Comparison of ENCODE assay signal across 2 cellular contexts in the genomic region with DNA sequence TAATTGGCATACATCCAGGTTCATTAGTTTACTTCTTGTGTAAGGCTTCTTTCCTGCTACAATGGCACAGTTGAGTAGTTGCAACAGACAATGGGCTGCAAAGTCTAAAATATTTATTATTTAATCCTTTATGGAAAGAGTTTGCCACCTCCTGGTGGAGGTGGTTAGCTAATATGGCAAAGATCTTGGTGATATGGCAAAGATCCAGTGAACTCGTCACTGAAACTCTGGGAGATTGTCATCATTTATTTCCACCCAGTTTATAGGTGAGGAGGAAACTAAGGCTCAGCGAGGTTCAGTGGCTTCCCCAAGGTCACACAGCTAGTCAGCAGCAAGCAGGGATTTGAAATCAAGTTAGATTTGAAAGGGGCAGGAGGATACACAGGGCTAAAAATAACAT.
TF ChIP-seq lines count a peak whose summit lies in the region.

No MANE protein-coding gene starts in this region.

TF ChIP-seq in GM23338, 12 proteins besides CTCF, POLR2A, EP300 and RAD21 (continues in another document):
- no peak for TF ChIP-seq EZH2phosphoT487 (IDR thresholded peaks at IDR 0.05; ENCODE audit: unreplicated experiment)
- TF ChIP-seq, protein P1, sequence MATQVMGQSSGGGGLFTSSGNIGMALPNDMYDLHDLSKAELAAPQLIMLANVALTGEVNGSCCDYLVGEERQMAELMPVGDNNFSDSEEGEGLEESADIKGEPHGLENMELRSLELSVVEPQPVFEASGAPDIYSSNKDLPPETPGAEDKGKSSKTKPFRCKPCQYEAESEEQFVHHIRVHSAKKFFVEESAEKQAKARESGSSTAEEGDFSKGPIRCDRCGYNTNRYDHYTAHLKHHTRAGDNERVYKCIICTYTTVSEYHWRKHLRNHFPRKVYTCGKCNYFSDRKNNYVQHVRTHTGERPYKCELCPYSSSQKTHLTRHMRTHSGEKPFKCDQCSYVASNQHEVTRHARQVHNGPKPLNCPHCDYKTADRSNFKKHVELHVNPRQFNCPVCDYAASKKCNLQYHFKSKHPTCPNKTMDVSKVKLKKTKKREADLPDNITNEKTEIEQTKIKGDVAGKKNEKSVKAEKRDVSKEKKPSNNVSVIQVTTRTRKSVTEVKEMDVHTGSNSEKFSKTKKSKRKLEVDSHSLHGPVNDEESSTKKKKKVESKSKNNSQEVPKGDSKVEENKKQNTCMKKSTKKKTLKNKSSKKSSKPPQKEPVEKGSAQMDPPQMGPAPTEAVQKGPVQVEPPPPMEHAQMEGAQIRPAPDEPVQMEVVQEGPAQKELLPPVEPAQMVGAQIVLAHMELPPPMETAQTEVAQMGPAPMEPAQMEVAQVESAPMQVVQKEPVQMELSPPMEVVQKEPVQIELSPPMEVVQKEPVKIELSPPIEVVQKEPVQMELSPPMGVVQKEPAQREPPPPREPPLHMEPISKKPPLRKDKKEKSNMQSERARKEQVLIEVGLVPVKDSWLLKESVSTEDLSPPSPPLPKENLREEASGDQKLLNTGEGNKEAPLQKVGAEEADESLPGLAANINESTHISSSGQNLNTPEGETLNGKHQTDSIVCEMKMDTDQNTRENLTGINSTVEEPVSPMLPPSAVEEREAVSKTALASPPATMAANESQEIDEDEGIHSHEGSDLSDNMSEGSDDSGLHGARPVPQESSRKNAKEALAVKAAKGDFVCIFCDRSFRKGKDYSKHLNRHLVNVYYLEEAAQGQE (IDR thresholded peaks at IDR 0.05; ENCODE audit: unreplicated experiment) = no peak
- TF ChIP-seq, protein P2, sequence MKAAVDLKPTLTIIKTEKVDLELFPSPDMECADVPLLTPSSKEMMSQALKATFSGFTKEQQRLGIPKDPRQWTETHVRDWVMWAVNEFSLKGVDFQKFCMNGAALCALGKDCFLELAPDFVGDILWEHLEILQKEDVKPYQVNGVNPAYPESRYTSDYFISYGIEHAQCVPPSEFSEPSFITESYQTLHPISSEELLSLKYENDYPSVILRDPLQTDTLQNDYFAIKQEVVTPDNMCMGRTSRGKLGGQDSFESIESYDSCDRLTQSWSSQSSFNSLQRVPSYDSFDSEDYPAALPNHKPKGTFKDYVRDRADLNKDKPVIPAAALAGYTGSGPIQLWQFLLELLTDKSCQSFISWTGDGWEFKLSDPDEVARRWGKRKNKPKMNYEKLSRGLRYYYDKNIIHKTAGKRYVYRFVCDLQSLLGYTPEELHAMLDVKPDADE (IDR thresholded peaks at IDR 0.05) = no peak
- no peak for TF ChIP-seq CREB1 (CRISPR knock-in tag; IDR thresholded peaks at IDR 0.05; ENCODE audit: low read depth)
- TF ChIP-seq ZNF331 (CRISPR knock-in tag; IDR thresholded peaks at IDR 0.05; ENCODE audit: low read depth) = no peak
- TF ChIP-seq NANOG (IDR thresholded peaks at IDR 0.05; ENCODE audit: borderline replicate concordance) = no peak
- no peak for TF ChIP-seq EZH2 (IDR thresholded peaks at IDR 0.05; ENCODE audit: low read depth, unreplicated experiment)
- TF ChIP-seq STAT1 (IDR thresholded peaks at IDR 0.05; ENCODE audit: unreplicated experiment) = no peak
- no peak for TF ChIP-seq JUNB (IDR thresholded peaks at IDR 0.05; ENCODE audit: unreplicated experiment)
- TF ChIP-seq, protein P3, sequence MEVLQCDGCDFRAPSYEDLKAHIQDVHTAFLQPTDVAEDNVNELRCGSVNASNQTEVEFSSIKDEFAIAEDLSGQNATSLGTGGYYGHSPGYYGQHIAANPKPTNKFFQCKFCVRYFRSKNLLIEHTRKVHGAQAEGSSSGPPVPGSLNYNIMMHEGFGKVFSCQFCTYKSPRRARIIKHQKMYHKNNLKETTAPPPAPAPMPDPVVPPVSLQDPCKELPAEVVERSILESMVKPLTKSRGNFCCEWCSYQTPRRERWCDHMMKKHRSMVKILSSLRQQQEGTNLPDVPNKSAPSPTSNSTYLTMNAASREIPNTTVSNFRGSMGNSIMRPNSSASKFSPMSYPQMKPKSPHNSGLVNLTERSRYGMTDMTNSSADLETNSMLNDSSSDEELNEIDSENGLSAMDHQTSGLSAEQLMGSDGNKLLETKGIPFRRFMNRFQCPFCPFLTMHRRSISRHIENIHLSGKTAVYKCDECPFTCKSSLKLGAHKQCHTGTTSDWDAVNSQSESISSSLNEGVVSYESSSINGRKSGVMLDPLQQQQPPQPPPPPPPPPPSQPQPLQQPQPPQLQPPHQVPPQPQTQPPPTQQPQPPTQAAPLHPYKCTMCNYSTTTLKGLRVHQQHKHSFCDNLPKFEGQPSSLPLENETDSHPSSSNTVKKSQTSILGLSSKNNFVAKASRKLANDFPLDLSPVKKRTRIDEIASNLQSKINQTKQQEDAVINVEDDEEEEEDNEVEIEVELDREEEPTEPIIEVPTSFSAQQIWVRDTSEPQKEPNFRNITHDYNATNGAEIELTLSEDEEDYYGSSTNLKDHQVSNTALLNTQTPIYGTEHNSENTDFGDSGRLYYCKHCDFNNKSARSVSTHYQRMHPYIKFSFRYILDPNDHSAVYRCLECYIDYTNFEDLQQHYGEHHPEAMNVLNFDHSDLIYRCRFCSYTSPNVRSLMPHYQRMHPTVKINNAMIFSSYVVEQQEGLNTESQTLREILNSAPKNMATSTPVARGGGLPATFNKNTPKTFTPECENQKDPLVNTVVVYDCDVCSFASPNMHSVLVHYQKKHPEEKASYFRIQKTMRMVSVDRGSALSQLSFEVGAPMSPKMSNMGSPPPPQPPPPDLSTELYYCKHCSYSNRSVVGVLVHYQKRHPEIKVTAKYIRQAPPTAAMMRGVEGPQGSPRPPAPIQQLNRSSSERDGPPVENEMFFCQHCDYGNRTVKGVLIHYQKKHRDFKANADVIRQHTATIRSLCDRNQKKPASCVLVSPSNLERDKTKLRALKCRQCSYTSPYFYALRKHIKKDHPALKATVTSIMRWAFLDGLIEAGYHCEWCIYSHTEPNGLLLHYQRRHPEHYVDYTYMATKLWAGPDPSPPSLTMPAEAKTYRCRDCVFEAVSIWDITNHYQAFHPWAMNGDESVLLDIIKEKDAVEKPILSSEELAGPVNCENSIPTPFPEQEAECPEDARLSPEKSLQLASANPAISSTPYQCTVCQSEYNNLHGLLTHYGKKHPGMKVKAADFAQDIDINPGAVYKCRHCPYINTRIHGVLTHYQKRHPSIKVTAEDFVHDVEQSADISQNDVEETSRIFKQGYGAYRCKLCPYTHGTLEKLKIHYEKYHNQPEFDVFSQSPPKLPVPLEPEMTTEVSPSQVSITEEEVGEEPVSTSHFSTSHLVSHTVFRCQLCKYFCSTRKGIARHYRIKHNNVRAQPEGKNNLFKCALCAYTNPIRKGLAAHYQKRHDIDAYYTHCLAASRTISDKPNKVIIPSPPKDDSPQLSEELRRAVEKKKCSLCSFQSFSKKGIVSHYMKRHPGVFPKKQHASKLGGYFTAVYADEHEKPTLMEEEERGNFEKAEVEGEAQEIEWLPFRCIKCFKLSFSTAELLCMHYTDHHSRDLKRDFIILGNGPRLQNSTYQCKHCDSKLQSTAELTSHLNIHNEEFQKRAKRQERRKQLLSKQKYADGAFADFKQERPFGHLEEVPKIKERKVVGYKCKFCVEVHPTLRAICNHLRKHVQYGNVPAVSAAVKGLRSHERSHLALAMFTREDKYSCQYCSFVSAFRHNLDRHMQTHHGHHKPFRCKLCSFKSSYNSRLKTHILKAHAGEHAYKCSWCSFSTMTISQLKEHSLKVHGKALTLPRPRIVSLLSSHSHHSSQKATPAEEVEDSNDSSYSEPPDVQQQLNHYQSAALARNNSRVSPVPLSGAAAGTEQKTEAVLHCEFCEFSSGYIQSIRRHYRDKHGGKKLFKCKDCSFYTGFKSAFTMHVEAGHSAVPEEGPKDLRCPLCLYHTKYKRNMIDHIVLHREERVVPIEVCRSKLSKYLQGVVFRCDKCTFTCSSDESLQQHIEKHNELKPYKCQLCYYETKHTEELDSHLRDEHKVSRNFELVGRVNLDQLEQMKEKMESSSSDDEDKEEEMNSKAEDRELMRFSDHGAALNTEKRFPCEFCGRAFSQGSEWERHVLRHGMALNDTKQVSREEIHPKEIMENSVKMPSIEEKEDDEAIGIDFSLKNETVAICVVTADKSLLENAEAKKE (CRISPR knock-in tag; IDR thresholded peaks at IDR 0.05) = no peak

TF ChIP-seq in K562, 482 proteins besides CTCF, POLR2A, EP300 and RAD21:
- no peak for TF ChIP-seq EHMT2 (IDR thresholded peaks at IDR 0.05)
- TF ChIP-seq, protein P4, sequence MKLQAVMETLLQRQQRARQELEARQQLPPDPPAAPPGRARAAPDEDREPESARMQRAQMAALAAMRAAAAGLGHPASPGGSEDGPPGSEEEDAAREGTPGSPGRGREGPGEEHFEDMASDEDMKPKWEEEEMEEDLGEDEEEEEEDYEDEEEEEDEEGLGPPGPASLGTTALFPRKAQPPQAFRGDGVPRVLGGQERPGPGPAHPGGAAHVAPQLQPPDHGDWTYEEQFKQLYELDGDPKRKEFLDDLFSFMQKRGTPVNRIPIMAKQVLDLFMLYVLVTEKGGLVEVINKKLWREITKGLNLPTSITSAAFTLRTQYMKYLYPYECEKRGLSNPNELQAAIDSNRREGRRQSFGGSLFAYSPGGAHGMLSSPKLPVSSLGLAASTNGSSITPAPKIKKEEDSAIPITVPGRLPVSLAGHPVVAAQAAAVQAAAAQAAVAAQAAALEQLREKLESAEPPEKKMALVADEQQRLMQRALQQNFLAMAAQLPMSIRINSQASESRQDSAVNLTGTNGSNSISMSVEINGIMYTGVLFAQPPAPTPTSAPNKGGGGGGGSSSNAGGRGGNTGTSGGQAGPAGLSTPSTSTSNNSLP (IDR thresholded peaks at IDR 0.05; ENCODE audit: borderline replicate concordance, low read depth, low read length) = no peak
- TF ChIP-seq, protein P5, sequence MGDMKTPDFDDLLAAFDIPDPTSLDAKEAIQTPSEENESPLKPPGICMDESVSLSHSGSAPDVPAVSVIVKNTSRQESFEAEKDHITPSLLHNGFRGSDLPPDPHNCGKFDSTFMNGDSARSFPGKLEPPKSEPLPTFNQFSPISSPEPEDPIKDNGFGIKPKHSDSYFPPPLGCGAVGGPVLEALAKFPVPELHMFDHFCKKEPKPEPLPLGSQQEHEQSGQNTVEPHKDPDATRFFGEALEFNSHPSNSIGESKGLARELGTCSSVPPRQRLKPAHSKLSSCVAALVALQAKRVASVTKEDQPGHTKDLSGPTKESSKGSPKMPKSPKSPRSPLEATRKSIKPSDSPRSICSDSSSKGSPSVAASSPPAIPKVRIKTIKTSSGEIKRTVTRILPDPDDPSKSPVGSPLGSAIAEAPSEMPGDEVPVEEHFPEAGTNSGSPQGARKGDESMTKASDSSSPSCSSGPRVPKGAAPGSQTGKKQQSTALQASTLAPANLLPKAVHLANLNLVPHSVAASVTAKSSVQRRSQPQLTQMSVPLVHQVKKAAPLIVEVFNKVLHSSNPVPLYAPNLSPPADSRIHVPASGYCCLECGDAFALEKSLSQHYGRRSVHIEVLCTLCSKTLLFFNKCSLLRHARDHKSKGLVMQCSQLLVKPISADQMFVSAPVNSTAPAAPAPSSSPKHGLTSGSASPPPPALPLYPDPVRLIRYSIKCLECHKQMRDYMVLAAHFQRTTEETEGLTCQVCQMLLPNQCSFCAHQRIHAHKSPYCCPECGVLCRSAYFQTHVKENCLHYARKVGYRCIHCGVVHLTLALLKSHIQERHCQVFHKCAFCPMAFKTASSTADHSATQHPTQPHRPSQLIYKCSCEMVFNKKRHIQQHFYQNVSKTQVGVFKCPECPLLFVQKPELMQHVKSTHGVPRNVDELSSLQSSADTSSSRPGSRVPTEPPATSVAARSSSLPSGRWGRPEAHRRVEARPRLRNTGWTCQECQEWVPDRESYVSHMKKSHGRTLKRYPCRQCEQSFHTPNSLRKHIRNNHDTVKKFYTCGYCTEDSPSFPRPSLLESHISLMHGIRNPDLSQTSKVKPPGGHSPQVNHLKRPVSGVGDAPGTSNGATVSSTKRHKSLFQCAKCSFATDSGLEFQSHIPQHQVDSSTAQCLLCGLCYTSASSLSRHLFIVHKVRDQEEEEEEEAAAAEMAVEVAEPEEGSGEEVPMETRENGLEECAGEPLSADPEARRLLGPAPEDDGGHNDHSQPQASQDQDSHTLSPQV (IDR thresholded peaks at IDR 0.05) = no peak
- no peak for TF ChIP-seq ZNF217 (CRISPR knock-in tag; IDR thresholded peaks at IDR 0.05)
- peak; percentile 54 for TF ChIP-seq ZFP36 (IDR thresholded peaks at IDR 0.05; ENCODE audit: low read depth, low read length, partially characterized antibody)
- TF ChIP-seq MCM3 (IDR thresholded peaks at IDR 0.05) = no peak
- TF ChIP-seq, protein P6, sequence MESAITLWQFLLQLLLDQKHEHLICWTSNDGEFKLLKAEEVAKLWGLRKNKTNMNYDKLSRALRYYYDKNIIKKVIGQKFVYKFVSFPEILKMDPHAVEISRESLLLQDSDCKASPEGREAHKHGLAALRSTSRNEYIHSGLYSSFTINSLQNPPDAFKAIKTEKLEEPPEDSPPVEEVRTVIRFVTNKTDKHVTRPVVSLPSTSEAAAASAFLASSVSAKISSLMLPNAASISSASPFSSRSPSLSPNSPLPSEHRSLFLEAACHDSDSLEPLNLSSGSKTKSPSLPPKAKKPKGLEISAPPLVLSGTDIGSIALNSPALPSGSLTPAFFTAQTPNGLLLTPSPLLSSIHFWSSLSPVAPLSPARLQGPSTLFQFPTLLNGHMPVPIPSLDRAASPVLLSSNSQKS (CRISPR knock-in tag; IDR thresholded peaks at IDR 0.05) = no peak
- TF ChIP-seq RBM25 (IDR thresholded peaks at IDR 0.05; ENCODE audit: low read depth, low read length, severe bottlenecking) = peak; percentile 64
- no peak for TF ChIP-seq ZNF589 (CRISPR knock-in tag; IDR thresholded peaks at IDR 0.05; ENCODE audit: low read depth)
- no peak for TF ChIP-seq POLR2H (tag; IDR thresholded peaks at IDR 0.05; ENCODE audit: low read depth)
- TF ChIP-seq SREBF2 (CRISPR knock-in tag; IDR thresholded peaks at IDR 0.05) = no peak
- no peak for TF ChIP-seq SMC3 (conservative IDR thresholded peaks at IDR 0.05; ENCODE audit: insufficient read depth, low read depth, low read length)
- TF ChIP-seq TGIF2 (CRISPR knock-in tag; IDR thresholded peaks at IDR 0.05) = no peak
- peak; percentile 56 for TF ChIP-seq NFIC (IDR thresholded peaks at IDR 0.05)
- no peak for TF ChIP-seq NFYB (IDR thresholded peaks at IDR 0.05; ENCODE audit: extremely low read depth, insufficient read length)
- no peak for TF ChIP-seq SIX5 (IDR thresholded peaks at IDR 0.05; ENCODE audit: borderline replicate concordance in 1 of 2, insufficient read depth in 1 of 2, low read depth in 1 of 2, low read length in 2 of 2)
- TF ChIP-seq KDM1A (IDR thresholded peaks at IDR 0.05) = no peak
